In genomic region chr9:136328011-136328621, GRCh38 we compare ENCODE assay signal across 10 cellular contexts. TPM values are rescaled to one million over a fixed set of nuclear protein-coding genes. Genes with fewer than 3 reads are reported as not detected.
DNase-seq lines count a peak whose midpoint lies in the region; ATAC-seq and TF ChIP-seq lines count a peak whose summit lies in the region.
"Had no signal": no experiment of that assay in that cellular context is flagged by ENCODE, and none has a peak within 500 bp of the region (broad histone marks: within the 10 kb centered on the region; RNA-seq: fewer than 3 reads in every experiment).

No MANE protein-coding gene starts in this region.

- TF ChIP-seq CTCF in WTC11 (IDR thresholded peaks at IDR 0.05) (no peak), hepatocyte (IDR thresholded peaks at IDR 0.05; ENCODE audit: poor library complexity) (no peak), stomach (IDR thresholded peaks at IDR 0.05) (no peak)

- H2AFZ ChIP-seq in hepatocyte = peak overlapping the region; percentile 26

- peaks cover 27% of the 10 kb centered on the region for H3K4me1 ChIP-seq in hepatocyte (ENCODE audit: insufficient read depth)
- peaks cover 28 to 50% (median 40%) of the 10 kb centered on the region in 4 donors for H3K4me1 ChIP-seq in stomach

- H3K36me3 ChIP-seq in hepatocyte (replicated peaks; ENCODE audit: insufficient read depth, low read depth) (no peaks in the 10 kb centered on the region), stomach (no peaks in the 10 kb centered on the region)

- CTCF ChIA-PET in WTC11 (lab: Charles Lee) = interaction anchor here (0.7 to 3.4 kb wide), 6 partner anchors 9 to 736 kb away, joined by 3 to 19 read pairs (median 5); no protein-coding TSS in a partner anchor

- H3K9me2 ChIP-seq in hepatocyte (replicated peaks; ENCODE audit: insufficient read depth) = no peaks in the 10 kb centered on the region

- H4K20me1 ChIP-seq in hepatocyte (ENCODE audit: insufficient read depth, poor library complexity, severe bottlenecking) = peaks cover 35% of the 10 kb centered on the region

- POLR2A ChIA-PET in WTC11 (lab: Charles Lee) = interaction anchor here (0.6 kb wide), 1 partner anchor 38 kb away, joined by 3 read pairs; no protein-coding TSS in a partner anchor

- no peaks in the 10 kb centered on the region for H3K36me3 Mint-ChIP-seq in WTC11
- H3K36me3 Mint-ChIP-seq: CD4-positive, alpha-beta memory T cell had no signal

- H3K27ac Mint-ChIP-seq in WTC11 = no peak overlapping the region

- intact Hi-C loops in stomach (cut with DNase I; ENCODE audit: low total_unique reads) = no loop called here

- no peak for TF ChIP-seq POLR2A in stomach (IDR thresholded peaks at IDR 0.05)

- WGBS in hepatocyte (ENCODE audit: low lambda C conversion rate, missing lambda C conversion rate) = 31% methylated on average over 12 of the region's 13 CpGs
- WGBS in stomach, 5 donors = 18 to 30% (median 24%) methylated on average over 3 to 13 of the region's 13 CpGs

- H3K4me2 ChIP-seq in hepatocyte = peak overlapping the region; percentile 98

- H3K27ac ChIP-seq in hepatocyte (peak overlapping the region; percentile 94), stomach (peak overlapping the region in 4 of 5 donors; percentile 56 to 87 (median 74))

- H3K4me3 ChIP-seq in hepatocyte = peak overlapping the region; percentile 77
- H3K4me3 ChIP-seq in stomach = peak overlapping the region; percentile 64 to 87 (median 68)

- no peaks in the 10 kb centered on the region for H3K9me3 Mint-ChIP-seq in WTC11
- H3K9me3 Mint-ChIP-seq: CD4-positive, alpha-beta memory T cell had no signal

- H3K27me3 ChIP-seq in hepatocyte (no peaks in the 10 kb centered on the region), stomach (peaks cover 0 to 16% (median 0%) of the 10 kb centered on the region in 3 donors)

- H3K27me3 Mint-ChIP-seq in WTC11 (ENCODE audit: low read depth) = no peaks in the 10 kb centered on the region
- H3K27me3 Mint-ChIP-seq: CD4-positive, alpha-beta memory T cell had no signal

- TF ChIP-seq EP300 in stomach (IDR thresholded peaks at IDR 0.05) = no peak

- peak overlapping the region; percentile 22 for H3K4me3 Mint-ChIP-seq in WTC11

- peaks cover 7% of the 10 kb centered on the region for H3K4me1 Mint-ChIP-seq in WTC11

- H3K79me2 ChIP-seq in hepatocyte = peaks cover 52% of the 10 kb centered on the region

- H3K9me3 ChIP-seq in hepatocyte (ENCODE audit: low read depth) = no peaks in the 10 kb centered on the region
- no peaks in the 10 kb centered on the region for H3K9me3 ChIP-seq in stomach

- DNase-seq in NCI-H2029 (lab: John Stamatoyannopoulos, UW) = peak; percentile 25
- no peak for DNase-seq in NCI-H2029 treated with DMSO at 0.1 percent for 48 hours (lab: John Stamatoyannopoulos, UW)
- no peak for DNase-seq in WTC11 (ENCODE audit: low spot score)
- DNase-seq in hepatocyte (ENCODE audit: low spot score) = peak; percentile 50
- DNase-seq in stomach = peak; percentile 69
- no peak for DNase-seq in ureter (ENCODE audit: low spot score)
- no peak for DNase-seq in activated gamma-delta T cell treated with Interleukin-2 at 50 U/mL for 16 hours
- no peak for DNase-seq in T-helper 1 cell

- no peak for ATAC-seq in WTC11

TF ChIP-seq in WTC11, 78 proteins besides CTCF, POLR2A, EP300 and RAD21 (continues in another document):
- TF ChIP-seq, protein P1, sequence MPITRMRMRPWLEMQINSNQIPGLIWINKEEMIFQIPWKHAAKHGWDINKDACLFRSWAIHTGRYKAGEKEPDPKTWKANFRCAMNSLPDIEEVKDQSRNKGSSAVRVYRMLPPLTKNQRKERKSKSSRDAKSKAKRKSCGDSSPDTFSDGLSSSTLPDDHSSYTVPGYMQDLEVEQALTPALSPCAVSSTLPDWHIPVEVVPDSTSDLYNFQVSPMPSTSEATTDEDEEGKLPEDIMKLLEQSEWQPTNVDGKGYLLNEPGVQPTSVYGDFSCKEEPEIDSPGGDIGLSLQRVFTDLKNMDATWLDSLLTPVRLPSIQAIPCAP (CRISPR knock-in tag; IDR thresholded peaks at IDR 0.05) = no peak
- TF ChIP-seq, protein P2, sequence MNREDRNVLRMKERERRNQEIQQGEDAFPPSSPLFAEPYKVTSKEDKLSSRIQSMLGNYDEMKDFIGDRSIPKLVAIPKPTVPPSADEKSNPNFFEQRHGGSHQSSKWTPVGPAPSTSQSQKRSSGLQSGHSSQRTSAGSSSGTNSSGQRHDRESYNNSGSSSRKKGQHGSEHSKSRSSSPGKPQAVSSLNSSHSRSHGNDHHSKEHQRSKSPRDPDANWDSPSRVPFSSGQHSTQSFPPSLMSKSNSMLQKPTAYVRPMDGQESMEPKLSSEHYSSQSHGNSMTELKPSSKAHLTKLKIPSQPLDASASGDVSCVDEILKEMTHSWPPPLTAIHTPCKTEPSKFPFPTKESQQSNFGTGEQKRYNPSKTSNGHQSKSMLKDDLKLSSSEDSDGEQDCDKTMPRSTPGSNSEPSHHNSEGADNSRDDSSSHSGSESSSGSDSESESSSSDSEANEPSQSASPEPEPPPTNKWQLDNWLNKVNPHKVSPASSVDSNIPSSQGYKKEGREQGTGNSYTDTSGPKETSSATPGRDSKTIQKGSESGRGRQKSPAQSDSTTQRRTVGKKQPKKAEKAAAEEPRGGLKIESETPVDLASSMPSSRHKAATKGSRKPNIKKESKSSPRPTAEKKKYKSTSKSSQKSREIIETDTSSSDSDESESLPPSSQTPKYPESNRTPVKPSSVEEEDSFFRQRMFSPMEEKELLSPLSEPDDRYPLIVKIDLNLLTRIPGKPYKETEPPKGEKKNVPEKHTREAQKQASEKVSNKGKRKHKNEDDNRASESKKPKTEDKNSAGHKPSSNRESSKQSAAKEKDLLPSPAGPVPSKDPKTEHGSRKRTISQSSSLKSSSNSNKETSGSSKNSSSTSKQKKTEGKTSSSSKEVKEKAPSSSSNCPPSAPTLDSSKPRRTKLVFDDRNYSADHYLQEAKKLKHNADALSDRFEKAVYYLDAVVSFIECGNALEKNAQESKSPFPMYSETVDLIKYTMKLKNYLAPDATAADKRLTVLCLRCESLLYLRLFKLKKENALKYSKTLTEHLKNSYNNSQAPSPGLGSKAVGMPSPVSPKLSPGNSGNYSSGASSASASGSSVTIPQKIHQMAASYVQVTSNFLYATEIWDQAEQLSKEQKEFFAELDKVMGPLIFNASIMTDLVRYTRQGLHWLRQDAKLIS (CRISPR knock-in tag; IDR thresholded peaks at IDR 0.05; ENCODE audit: borderline replicate concordance) = no peak
- TF ChIP-seq ZSCAN18 (CRISPR knock-in tag; IDR thresholded peaks at IDR 0.05) = no peak

RNA-seq across cellular contexts. Expression of gene GPSM1, which starts 0.8 kb away (rescaled TPM):
- total RNA-seq in WTC11 (2021) (14.2 to 16.2 TPM (median 16.2 TPM) in 3 replicates), hepatocyte (25.5 and 27.3 TPM in 2 replicates), stomach (10 to 100 TPM in 3 of 5 donors, 1 to 10 TPM in 2; 3.5 to 16.5 (median 14.6) TPM), ureter (16.6 TPM)
- polyA plus RNA-seq in hepatocyte (27.2 and 30.0 TPM in 2 replicates), stomach (10 to 100 TPM in 1 of 3 donors, 1 to 10 TPM in 2; 6.3 to 17.4 (median 9.6) TPM)

RNA-seq across cellular contexts. Expression of gene CCDC187, which starts 24.2 kb away (rescaled TPM):
- total RNA-seq in WTC11 (2021) = 0.02 to 0.04 TPM in 2 of 3 replicates, not detected in the other
- 0.16 and 0.60 TPM in 2 replicates for total RNA-seq in hepatocyte
- polyA plus RNA-seq in hepatocyte = 0.23 and 0.75 TPM in 2 replicates
- 1 to 10 TPM in 2 of 5 donors, under 1 TPM in 2, not detected in 1; 0.45 to 2.8 (median 1.7) TPM for total RNA-seq in stomach
- under 1 TPM; 0.12 to 0.31 (median 0.18) TPM for polyA plus RNA-seq in stomach
- 9.0 TPM for total RNA-seq in ureter
- total RNA-seq: CD4-positive, alpha-beta memory T cell; T-helper 1 cell treated with Interleukin-12 subunit alpha and Interleukin-12 subunit beta and Interleukin-4 antibody, amounts not matched to agents 30 ng/mL and 1 ng/mL, for 36 hours had no signal
- polyA plus RNA-seq: CD4-positive, alpha-beta memory T cell had no signal

RNA-seq across cellular contexts. Expression of gene DNLZ, which starts 35.4 kb away (rescaled TPM):
- 13.5 to 17.2 TPM (median 15.0 TPM) in 3 replicates for total RNA-seq in WTC11 (2021)
- total RNA-seq in hepatocyte = 10.4 and 21.5 TPM in 2 replicates
- polyA plus RNA-seq in hepatocyte = 24.3 and 25.3 TPM in 2 replicates
- 10 to 100 TPM in 1 of 5 donors, 1 to 10 TPM in 3, not detected in 1; 1.3 to 10.1 (median 7.4) TPM for total RNA-seq in stomach
- 10 to 100 TPM; 13.9 to 16.8 (median 15.0) TPM for polyA plus RNA-seq in stomach
- 24.9 TPM for total RNA-seq in ureter

RNA-seq across cellular contexts. Expression of gene CARD9, which starts 45.4 kb away (rescaled TPM):
- 0.76 to 0.96 TPM (median 0.96 TPM) in 3 replicates for total RNA-seq in WTC11 (2021)
- total RNA-seq in hepatocyte = 0.68 and 0.80 TPM in 2 replicates
- 1.5 and 2.5 TPM in 2 replicates for polyA plus RNA-seq in hepatocyte
- 1 to 10 TPM in 3 of 5 donors, under 1 TPM in 1, not detected in 1; 0.92 to 8.2 (median 1.6) TPM for total RNA-seq in stomach
- polyA plus RNA-seq in stomach = 1 to 10 TPM in 2 of 3 donors, under 1 TPM in 1; 0.92 to 2.0 (median 1.1) TPM
- total RNA-seq in ureter = 11.5 TPM

Comparison
In these comparisons a context has a peak if more than half of its experiments do, and no peak if none do; other contexts are left out.
1. DNase-seq: peak in NCI-H2029 (single experiment), hepatocyte (single experiment) and stomach (single experiment); none in NCI-H2029 treated with DMSO at 0.1 percent for 48 hours (single experiment), WTC11 (single experiment), ureter (single experiment), activated gamma-delta T cell treated with Interleukin-2 at 50 U/mL for 16 hours (single experiment) and T-helper 1 cell (0 of 5).